1 cellular context compared by ENCODE assay signal in the genomic region with DNA sequence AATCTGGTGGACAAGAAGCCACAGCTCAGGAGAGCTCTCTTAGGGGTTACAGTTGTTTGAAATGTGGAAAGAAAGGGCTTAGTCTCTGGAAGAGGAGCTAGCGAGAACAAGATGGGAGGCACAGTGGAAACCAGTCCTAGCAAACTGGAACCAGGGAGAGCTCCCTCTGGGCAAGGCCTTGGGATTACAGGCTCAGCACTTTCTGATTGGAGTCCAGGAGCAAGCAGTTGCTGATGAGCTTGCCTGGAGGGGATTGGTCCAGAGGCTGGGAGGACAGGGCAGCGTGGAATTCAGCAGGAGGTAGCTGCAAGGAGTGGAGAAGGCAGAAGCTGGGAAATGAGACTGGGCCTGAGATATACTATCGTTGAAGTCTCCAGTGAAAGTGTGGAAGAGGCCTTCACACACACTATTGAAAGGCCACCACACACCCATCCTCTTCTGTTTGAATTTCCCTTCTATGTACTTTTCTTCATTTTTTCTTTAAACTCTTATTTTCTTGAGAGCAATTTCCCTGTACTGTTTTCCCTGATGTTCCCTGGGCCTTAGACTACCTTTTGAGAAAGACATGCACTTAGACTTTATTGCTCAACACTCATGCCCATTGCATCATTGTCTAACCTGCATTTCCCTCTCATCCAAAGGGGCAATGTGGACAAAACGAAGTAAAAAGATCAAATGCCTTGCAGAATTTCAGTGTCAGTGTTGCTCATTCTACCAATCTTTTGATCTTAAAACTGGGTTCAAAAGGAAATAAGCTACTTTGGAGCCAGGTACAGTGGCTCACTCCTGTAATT.
A peak's percentile ranks its signal among the peaks of the same experiment; 100 is the strongest.
TF ChIP-seq lines count a peak whose summit lies in the region.

No MANE protein-coding gene starts in this region.

TF ChIP-seq in HepG2, 621 proteins besides CTCF, POLR2A, EP300 and RAD21 (continued from another document):
- TF ChIP-seq CEBPB (IDR thresholded peaks at IDR 0.05; ENCODE audit: borderline replicate concordance, low read depth, low read length), result peak; percentile 89
- TF ChIP-seq KDM3A (CRISPR knock-in tag; IDR thresholded peaks at IDR 0.05; ENCODE audit: low read depth), result no peak
- no peak for TF ChIP-seq ZNF577 (CRISPR knock-in tag; IDR thresholded peaks at IDR 0.05; ENCODE audit: borderline replicate concordance, low read depth)
- no peak for TF ChIP-seq TOPORS (CRISPR knock-in tag; IDR thresholded peaks at IDR 0.05)
- peak; percentile 89 for TF ChIP-seq CEBPG (CRISPR knock-in tag; IDR thresholded peaks at IDR 0.05)
- 0 out of 2 replicates have a peak, but pooled peaks have one; percentile 20 for TF ChIP-seq ATF7 (IDR thresholded peaks at IDR 0.05)
- TF ChIP-seq ATF7 (CRISPR knock-in tag; IDR thresholded peaks at IDR 0.05), result no peak
- no peak for TF ChIP-seq DR1 (CRISPR knock-in tag; IDR thresholded peaks at IDR 0.05)
- TF ChIP-seq BCL6 (CRISPR knock-in tag; IDR thresholded peaks at IDR 0.05), result no peak
- no peak for TF ChIP-seq KAT7 (CRISPR knock-in tag; IDR thresholded peaks at IDR 0.05; ENCODE audit: borderline replicate concordance)
- no peak for TF ChIP-seq KLF16 (CRISPR knock-in tag; IDR thresholded peaks at IDR 0.05)
- TF ChIP-seq GABPB1 (CRISPR knock-in tag; IDR thresholded peaks at IDR 0.05), result no peak
- no peak for TF ChIP-seq ZNF333 (CRISPR knock-in tag; IDR thresholded peaks at IDR 0.05; ENCODE audit: borderline replicate concordance)
- no peak for TF ChIP-seq GATA4 (IDR thresholded peaks at IDR 0.05; ENCODE audit: borderline replicate concordance, low read depth)
- no peak for TF ChIP-seq FIP1L1 (IDR thresholded peaks at IDR 0.05; ENCODE audit: borderline replicate concordance, insufficient read depth, low read depth, low read length)
- TF ChIP-seq MYC (CRISPR knock-in tag; IDR thresholded peaks at IDR 0.05; ENCODE audit: borderline replicate concordance), result no peak
- no peak for TF ChIP-seq SRSF1 (optimal IDR thresholded peaks at IDR 0.05; ENCODE audit: low read depth, low read length)
- no peak for TF ChIP-seq EED (CRISPR knock-in tag; IDR thresholded peaks at IDR 0.05)
- TF ChIP-seq KLF13 (CRISPR knock-in tag; IDR thresholded peaks at IDR 0.05), result no peak
- TF ChIP-seq ETV6 (CRISPR knock-in tag; conservative IDR thresholded peaks at IDR 0.05), result no peak
- no peak for TF ChIP-seq KDM4B (CRISPR knock-in tag; IDR thresholded peaks at IDR 0.05)
